17 cellular contexts compared by ENCODE assay signal in genomic region chr6:147177286-147177685, GRCh38.
"Had no signal": no experiment of that assay in that cellular context is flagged by ENCODE, and none has a peak within 500 bp of the region (broad histone marks: within the 10 kb centered on the region; RNA-seq: fewer than 3 reads in every experiment).

No MANE protein-coding gene starts in this region.

- H3K4me3 Mint-ChIP-seq: activated CD4-positive, alpha-beta T cell treated with anti-CD3 and anti-CD28 coated beads, Interleukin-2, amount 10 ng/mL, durations not matched to agents 7 days and 5 days; nephron progenitor cell; T-helper 1 cell treated with Interleukin-12 subunit alpha and Interleukin-12 subunit beta and Interleukin-4 antibody, amounts not matched to agents 30 μg/mL and 1 μg/mL, for 36 hours had no signal

- H3K27ac ChIP-seq: esophagus squamous epithelium, gastroesophageal sphincter, thyroid gland, uterus had no signal

- FAIRE-seq: endometrium, kidney had no signal

- DNase-seq: activated CD4-positive, alpha-beta T cell treated with anti-CD3 and anti-CD28 coated beads, Interleukin-2, amount 10 ng/mL, durations not matched to agents 7 days and 5 days; activated CD4-positive, CD25-positive, alpha-beta regulatory T cell; activated naive CD4-positive, alpha-beta T cell treated with anti-CD3 and anti-CD28 coated beads, Interleukin-2, amount 50 U/mL, for 16 hours; activated T-cell treated with anti-CD3 and anti-CD28 coated beads, Interleukin-2, amount 50 U/mL, for 1 hour; amygdala; esophagus squamous epithelium; kidney; left ventricle myocardium superior; mesenchymal stem cell; nephron progenitor cell; stimulated activated CD4-positive, alpha-beta T cell treated with anti-CD3 and anti-CD28 coated beads, Interleukin-15, amount 100 ng/mL, for 24 hours; stimulated activated CD4-positive, alpha-beta T cell treated with anti-CD3 and anti-CD28 coated beads, Interleukin-4, amount 100 ng/mL, for 24 hours; uterus had no signal

- ATAC-seq: gastroesophageal sphincter, left ventricle myocardium superior had no signal

- H3K4me1 ChIP-seq: esophagus squamous epithelium, gastroesophageal sphincter, uterus had no signal

- H3K4me1 Mint-ChIP-seq: activated CD4-positive, alpha-beta T cell treated with anti-CD3 and anti-CD28 coated beads, Interleukin-2, amount 10 ng/mL, durations not matched to agents 7 days and 5 days; nephron progenitor cell had no signal

- H3K9me3 ChIP-seq: esophagus squamous epithelium, gastroesophageal sphincter, thyroid gland, uterus had no signal

- H3K9me3 Mint-ChIP-seq: activated CD4-positive, alpha-beta T cell treated with anti-CD3 and anti-CD28 coated beads, Interleukin-2, amount 10 ng/mL, durations not matched to agents 7 days and 5 days; nephron progenitor cell; T-helper 1 cell treated with Interleukin-12 subunit alpha and Interleukin-12 subunit beta and Interleukin-4 antibody, amounts not matched to agents 30 μg/mL and 1 μg/mL, for 36 hours had no signal

- H3K4me3 ChIP-seq: esophagus squamous epithelium, gastroesophageal sphincter, thyroid gland, uterus had no signal

- H3K36me3 ChIP-seq: esophagus squamous epithelium, gastroesophageal sphincter, thyroid gland, uterus had no signal

- H3K27me3 ChIP-seq: esophagus squamous epithelium, gastroesophageal sphincter, thyroid gland, uterus had no signal

- H3K27ac Mint-ChIP-seq: activated CD4-positive, alpha-beta T cell treated with anti-CD3 and anti-CD28 coated beads, Interleukin-2, amount 10 ng/mL, durations not matched to agents 7 days and 5 days; nephron progenitor cell; T-helper 1 cell treated with Interleukin-12 subunit alpha and Interleukin-12 subunit beta and Interleukin-4 antibody, amounts not matched to agents 30 μg/mL and 1 μg/mL, for 36 hours had no signal

- H3K27me3 Mint-ChIP-seq: activated CD4-positive, alpha-beta T cell treated with anti-CD3 and anti-CD28 coated beads, Interleukin-2, amount 10 ng/mL, durations not matched to agents 7 days and 5 days had no signal
